8 cellular contexts compared by ENCODE assay signal in genomic region chr2:70029814-70030409, GRCh38. TPM values are rescaled to one million over a fixed set of nuclear protein-coding genes. Genes with fewer than 3 reads are reported as not detected.
A peak's percentile ranks its signal among the peaks of the same experiment; 100 is the strongest.
DNase-seq lines count a peak whose midpoint lies in the region; ATAC-seq and TF ChIP-seq lines count a peak whose summit lies in the region.
"Had no signal": no experiment of that assay in that cellular context is flagged by ENCODE, and none has a peak within 500 bp of the region (broad histone marks: within the 10 kb centered on the region; RNA-seq: fewer than 3 reads in every experiment).

No MANE protein-coding gene starts in this region.

- H3K27me3 ChIP-seq in right lobe of liver (no peaks in the 10 kb centered on the region), thoracic aorta (replicated peaks; ENCODE audit: insufficient read depth) (no peaks in the 10 kb centered on the region)

- H3K36me3 Mint-ChIP-seq in stimulated activated effector memory CD8-positive, alpha-beta T cell treated with anti-CD3 and anti-CD28 coated beads, Interleukin-12 subunit alpha, Interleukin-12 subunit beta, amount 100 ng/mL, for 72 hours, result peaks cover 12% of the 10 kb centered on the region
- H3K36me3 Mint-ChIP-seq in endothelial cell (ENCODE audit: low read depth, unreplicated experiment), result peaks cover 8% of the 10 kb centered on the region

- ATAC-seq in right lobe of liver (peak; percentile 53 to 65 (median 62)), thoracic aorta (ENCODE audit: insufficient number of reproducible peaks, low FRiP score, low read depth) (peak; percentile 99)
- ATAC-seq in stimulated activated effector memory CD8-positive, alpha-beta T cell treated with anti-CD3 and anti-CD28 coated beads, Interleukin-12 subunit alpha, Interleukin-12 subunit beta, amount 100 ng/mL, for 72 hours, result no peak

- H3K4me1 Mint-ChIP-seq in stimulated activated effector memory CD8-positive, alpha-beta T cell treated with anti-CD3 and anti-CD28 coated beads, Interleukin-12 subunit alpha, Interleukin-12 subunit beta, amount 100 ng/mL, for 72 hours, result peaks cover 11% of the 10 kb centered on the region
- peaks cover 4% of the 10 kb centered on the region for H3K4me1 Mint-ChIP-seq in endothelial cell (ENCODE audit: unreplicated experiment)

- H3K4me3 Mint-ChIP-seq in stimulated activated effector memory CD8-positive, alpha-beta T cell treated with anti-CD3 and anti-CD28 coated beads, Interleukin-12 subunit alpha, Interleukin-12 subunit beta, amount 100 ng/mL, for 72 hours, result no peak overlapping the region
- H3K4me3 Mint-ChIP-seq in endothelial cell (ENCODE audit: unreplicated experiment), result no peak overlapping the region
- H3K4me3 Mint-ChIP-seq: T-helper 1 cell treated with Interleukin-12 subunit alpha and Interleukin-12 subunit beta and Interleukin-4 antibody, amounts not matched to agents 30 μg/mL and 1 μg/mL, for 36 hours had no signal

- H3K9me3 Mint-ChIP-seq in stimulated activated effector memory CD8-positive, alpha-beta T cell treated with anti-CD3 and anti-CD28 coated beads, Interleukin-12 subunit alpha, Interleukin-12 subunit beta, amount 100 ng/mL, for 72 hours, result no peaks in the 10 kb centered on the region
- no peaks in the 10 kb centered on the region for H3K9me3 Mint-ChIP-seq in endothelial cell (ENCODE audit: unreplicated experiment)
- H3K9me3 Mint-ChIP-seq: T-helper 1 cell treated with Interleukin-12 subunit alpha and Interleukin-12 subunit beta and Interleukin-4 antibody, amounts not matched to agents 30 μg/mL and 1 μg/mL, for 36 hours had no signal

- no peak for TF ChIP-seq POLR2A in right lobe of liver (IDR thresholded peaks at IDR 0.05)

- DNase-seq in LHCN-M2 (ENCODE audit: low read depth), result peak; percentile 59
- DNase-seq in coronary artery (ENCODE audit: low spot score), result peak; percentile 87
- DNase-seq in right lobe of liver, result peak in 1 of 3 donors; percentile 39
- peak; percentile 42 for DNase-seq in thoracic aorta (ENCODE audit: low spot score)
- no peak for DNase-seq in stimulated activated effector memory CD8-positive, alpha-beta T cell treated with anti-CD3 and anti-CD28 coated beads, Interleukin-12 subunit alpha, Interleukin-12 subunit beta, amount 100 ng/mL, for 72 hours (ENCODE audit: low spot score in 2 of 2)
- DNase-seq in endothelial cell (ENCODE audit: low spot score), result no peak
- DNase-seq in NCI-H2081 (lab: John Stamatoyannopoulos, UW), result no peak

- intact Hi-C loops in right lobe of liver (cut with DNase I), result no loop called here

- H3K9me3 ChIP-seq in right lobe of liver, result no peaks in the 10 kb centered on the region
- no peaks in the 10 kb centered on the region for H3K9me3 ChIP-seq in thoracic aorta

- H3K4me1 ChIP-seq in right lobe of liver (peaks cover 0 to 9% (median 3%) of the 10 kb centered on the region in 4 donors), thoracic aorta (ENCODE audit: control insufficient read depth in 1 of 2, low read depth in 2 of 2) (peaks cover 10 to 23% of the 10 kb centered on the region in 2 donors)

- peaks cover 7% of the 10 kb centered on the region for H3K27me3 Mint-ChIP-seq in endothelial cell (ENCODE audit: unreplicated experiment)

- peak overlapping the region; percentile 12 for H3K4me3 ChIP-seq in coronary artery
- H3K4me3 ChIP-seq in right lobe of liver, result no peak overlapping the region
- H3K4me3 ChIP-seq in thoracic aorta, result peak overlapping the region; percentile 26

- WGBS in right lobe of liver (ENCODE audit: insufficient coverage, low coverage, low lambda C conversion rate, missing lambda C conversion rate), result 34% methylated on average over 3 of the region's 3 CpGs

- no peak overlapping the region for H3K27ac Mint-ChIP-seq in stimulated activated effector memory CD8-positive, alpha-beta T cell treated with anti-CD3 and anti-CD28 coated beads, Interleukin-12 subunit alpha, Interleukin-12 subunit beta, amount 100 ng/mL, for 72 hours
- no peak overlapping the region for H3K27ac Mint-ChIP-seq in endothelial cell (ENCODE audit: unreplicated experiment)

- TF ChIP-seq CTCF in coronary artery (IDR thresholded peaks at IDR 0.05) (no peak), right lobe of liver (IDR thresholded peaks at IDR 0.05) (no peak), thoracic aorta (IDR thresholded peaks at IDR 0.05) (no peak), endothelial cell (IDR thresholded peaks at IDR 0.05; ENCODE audit: unreplicated experiment) (no peak)

- H3K27ac ChIP-seq in coronary artery (peak overlapping the region; percentile 78 to 87), right lobe of liver (peak overlapping the region; percentile 17 to 52 (median 49)), thoracic aorta (peak overlapping the region; percentile 76 to 86)

- H3K36me3 ChIP-seq in right lobe of liver, result no peaks in the 10 kb centered on the region
- no peaks in the 10 kb centered on the region for H3K36me3 ChIP-seq in thoracic aorta

RNA-seq across cellular contexts. Expression of gene PCBP1, which starts 57.4 kb away (rescaled TPM):
- total RNA-seq in LHCN-M2 (2014; rRNA removed), result 39.0 and 49.7 TPM in 2 replicates
- polyA plus RNA-seq in LHCN-M2 (2012), result 313 TPM
- total RNA-seq in right lobe of liver, result 100 to 1,000 TPM; 147 to 220 (median 178) TPM
- total RNA-seq in thoracic aorta, result 100 to 1,000 TPM; 153 to 235 TPM
- 302 TPM for total RNA-seq in endothelial cell (ENCODE audit: unreplicated experiment)

Comparison
In these comparisons a context has a peak if more than half of its experiments do, and no peak if none do; other contexts are left out.
1. DNase-seq: peak in LHCN-M2 (single experiment), coronary artery (single experiment) and thoracic aorta (single experiment); none in stimulated activated effector memory CD8-positive, alpha-beta T cell treated with anti-CD3 and anti-CD28 coated beads, Interleukin-12 subunit alpha, Interleukin-12 subunit beta, amount 100 ng/mL, for 72 hours (0 of 2), endothelial cell (single experiment) and NCI-H2081 (0 of 2).
2. H3K4me3 ChIP-seq: peak in coronary artery (single experiment) and thoracic aorta (single experiment); none in right lobe of liver (0 of 3).
3. Peak in every context shown above with its lines, with median percentiles within 50 percentile points of each other: H3K27ac ChIP-seq.